In the genomic region with DNA sequence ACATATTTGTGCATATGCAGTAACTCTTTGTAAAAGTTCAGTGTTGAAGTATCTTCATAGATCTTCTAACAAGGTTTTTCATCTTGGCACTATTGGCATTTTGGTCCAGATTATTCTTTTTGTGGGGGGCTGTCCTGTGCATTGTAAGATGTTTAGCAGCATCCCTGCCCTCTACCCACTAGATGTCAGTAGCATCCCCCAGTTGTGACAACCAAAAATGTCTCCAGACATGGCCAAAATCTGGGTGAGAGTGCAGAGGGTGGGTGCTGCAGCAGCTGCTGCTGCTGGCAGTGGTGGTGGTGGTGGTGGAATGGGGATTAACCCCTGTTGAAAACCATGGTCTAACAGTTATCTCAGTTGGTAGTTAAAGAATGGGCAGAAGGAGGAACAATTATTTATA, we compare ENCODE assay signal across 10 cellular contexts.
DNase-seq lines count a peak whose midpoint lies in the region; ATAC-seq and TF ChIP-seq lines count a peak whose summit lies in the region.
"Had no signal": no experiment of that assay in that cellular context is flagged by ENCODE, and none has a peak within 500 bp of the region (broad histone marks: within the 10 kb centered on the region; RNA-seq: fewer than 3 reads in every experiment).

No MANE protein-coding gene starts in this region.

- no peaks in the 10 kb centered on the region for H3F3A ChIP-seq in GM23248 (ENCODE audit: insufficient read depth)

- no peaks in the 10 kb centered on the region for H4K20me1 ChIP-seq in GM23248 (ENCODE audit: insufficient read depth)

- no peaks in the 10 kb centered on the region for H3K9me2 ChIP-seq in GM23248 (ENCODE audit: insufficient read depth)

- no peaks in the 10 kb centered on the region for H3K79me2 ChIP-seq in GM23248 (ENCODE audit: insufficient read depth)

- H3K27me3 ChIP-seq in Caco-2 (replicated peaks; ENCODE audit: control insufficient read depth, insufficient read depth, low read length): no peaks in the 10 kb centered on the region
- H3K27me3 ChIP-seq in GM23248 (replicated peaks; ENCODE audit: insufficient read depth): no peaks in the 10 kb centered on the region

- H3K36me3 ChIP-seq in Caco-2 (ENCODE audit: control insufficient read depth, insufficient read depth, low read length): no peaks in the 10 kb centered on the region
- no peaks in the 10 kb centered on the region for H3K36me3 ChIP-seq in GM23248 (ENCODE audit: low read depth)

- no peak overlapping the region for H3K9ac ChIP-seq in GM23248

- intact Hi-C loops in Caco-2 (cut with micrococcal nuclease; ENCODE audit: unreplicated experiment): loop anchor here (1.0 to 5.0 kb wide), 3 partner anchors 134 to 598 kb away; no protein-coding TSS in a partner anchor

- no peaks in the 10 kb centered on the region for H3K9me3 Mint-ChIP-seq in Caco-2 (ENCODE audit: unreplicated experiment)

- no peak for ATAC-seq in HG03571 (IDR thresholded peaks at IDR 0.05; ENCODE audit: unreplicated experiment)
- ATAC-seq in HG03139 (IDR thresholded peaks at IDR 0.05; ENCODE audit: unreplicated experiment): no peak

- H3K4me3 ChIP-seq in Caco-2 (ENCODE audit: low read depth, low read length): no peak overlapping the region
- no peak overlapping the region for H3K4me3 ChIP-seq in GM23248
- H3K4me3 ChIP-seq in fibroblast of mammary gland (ENCODE audit: control insufficient read depth, low read depth, low read length): no peak overlapping the region

- H3K27ac ChIP-seq in GM23248: no peak overlapping the region

- no peaks in the 10 kb centered on the region for H3K4me1 Mint-ChIP-seq in Caco-2 (ENCODE audit: low read depth, unreplicated experiment)

- in situ Hi-C loops in GM23248 (cut with MboI): no loop called here

- peaks cover 4% of the 10 kb centered on the region for H3K27me3 Mint-ChIP-seq in Caco-2 (ENCODE audit: insufficient read depth, unreplicated experiment)

- H3K27ac Mint-ChIP-seq in Caco-2 (ENCODE audit: unreplicated experiment): no peak overlapping the region

- BruUV-seq in Caco-2 (replicated peaks; lab: Mats Ljungman, UMichigan): no TSS peak

- H3K4me1 ChIP-seq in Caco-2: no peaks in the 10 kb centered on the region
- peaks cover 7% of the 10 kb centered on the region for H3K4me1 ChIP-seq in GM23248 (ENCODE audit: insufficient read depth)

- peak; percentile 48 to 62 for TF ChIP-seq CTCF in Caco-2 (IDR thresholded peaks at IDR 0.05; ENCODE audit: insufficient read depth in 1 of 2, low read depth in 1 of 2, low read length in 1 of 2, severe bottlenecking in 1 of 2, unreplicated experiment in 1 of 2)
- TF ChIP-seq CTCF in fibroblast of mammary gland (conservative IDR thresholded peaks at IDR 0.05; ENCODE audit: control insufficient read depth, insufficient read depth, low read depth, low read length): peak; percentile 24

- POLR2A ChIA-PET in Caco-2 (lab: Charles Lee): no interaction called here

- CTCF ChIA-PET in Caco-2 (lab: Charles Lee): no interaction called here

- no peak overlapping the region for H3K4me3 Mint-ChIP-seq in Caco-2 (ENCODE audit: unreplicated experiment)

- H3K9me3 ChIP-seq in Caco-2 (peaks cover 5% of the 10 kb centered on the region; the same call in 1 of the 2 replicates), GM23248 (ENCODE audit: low read depth) (no peaks in the 10 kb centered on the region)

- H3K4me2 ChIP-seq in GM23248 (ENCODE audit: unreplicated experiment): no peak overlapping the region

- H3K36me3 Mint-ChIP-seq in Caco-2 (ENCODE audit: insufficient read depth, unreplicated experiment): no peaks in the 10 kb centered on the region

- peak overlapping the region; percentile 8; the same call in 1 of the 2 replicates for H2AFZ ChIP-seq in GM23248

- DNase-seq in Caco-2: peak; percentile 31 to 38
- DNase-seq in GM23248: no peak
- peak; percentile 3 for DNase-seq in NCI-H748 treated with DMSO at 0.1 percent for 48 hours (lab: John Stamatoyannopoulos, UW)
- DNase-seq in fibroblast of mammary gland (ENCODE audit: low read depth): no peak
- no peak for DNase-seq in DMS79 treated with DMSO at 0.1 percent for 48 hours (lab: John Stamatoyannopoulos, UW)
- DNase-seq in cerebellar nuclear complex (lab: John Stamatoyannopoulos, UW): no peak
- DNase-seq: Calu3, RPMI8226 had no signal

Comparison
In these comparisons a context has a peak if more than half of its experiments do, and no peak if none do; other contexts are left out.
1. DNase-seq: peak in Caco-2 (2 of 2) and NCI-H748 treated with DMSO at 0.1 percent for 48 hours (single experiment); none in GM23248 (single experiment), fibroblast of mammary gland (single experiment), DMS79 treated with DMSO at 0.1 percent for 48 hours (single experiment) and cerebellar nuclear complex (0 of 2).